ENCODE assay signal across 19 cellular contexts in the genomic region with DNA sequence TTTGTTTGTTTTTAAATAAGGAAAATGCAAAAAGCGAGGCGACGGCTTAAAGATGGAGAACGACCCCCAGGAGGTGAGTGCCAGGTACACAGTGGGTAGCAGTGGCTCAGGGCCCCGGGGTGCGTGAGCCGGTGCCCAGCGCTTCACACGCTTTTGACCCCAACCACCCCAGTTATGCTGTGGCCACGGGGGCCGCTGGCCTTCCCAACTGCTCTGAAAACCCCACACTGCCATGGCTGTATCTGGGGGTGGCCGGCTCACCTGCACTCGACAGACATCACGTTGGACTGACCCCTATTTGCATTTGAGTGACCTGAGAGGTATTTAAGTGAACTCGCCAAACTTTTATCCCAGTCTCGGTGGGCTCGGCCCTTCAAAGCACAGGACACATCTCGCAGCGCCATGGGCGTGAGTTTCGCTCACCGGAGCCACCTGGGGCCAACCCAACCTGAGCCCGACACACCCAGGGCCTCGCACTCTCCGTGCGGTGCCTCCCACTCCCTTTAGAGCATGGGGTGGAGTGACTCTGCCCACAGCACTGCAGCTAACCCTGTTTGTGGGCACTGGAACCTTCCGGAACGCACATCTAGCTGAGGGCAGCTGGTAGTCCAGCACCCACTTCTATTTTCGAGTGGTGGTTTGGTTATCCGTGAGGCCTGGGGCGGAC.
"Had no signal": no experiment of that assay in that cellular context is flagged by ENCODE, and none has a peak within 500 bp of the region (broad histone marks: within the 10 kb centered on the region; RNA-seq: fewer than 3 reads in every experiment).

No MANE protein-coding gene starts in this region.

- H3K9me3 Mint-ChIP-seq: central memory CD8-positive, alpha-beta T cell; effector memory CD8-positive, alpha-beta T cell; immature natural killer cell; naive B cell; stimulated activated effector memory CD8-positive, alpha-beta T cell treated with anti-CD3 and anti-CD28 coated beads, Interleukin-12 subunit alpha, Interleukin-12 subunit beta, amount 100 ng/mL, for 72 hours; stimulated activated naive CD8-positive, alpha-beta T cell treated with anti-CD3 and anti-CD28 coated beads, Interleukin-15, Interleukin-2, amounts not matched to agents 100 ng/mL and 50 ng/mL, for 24 hours had no signal

- H3K27ac Mint-ChIP-seq: immature natural killer cell; naive B cell; stimulated activated effector memory CD8-positive, alpha-beta T cell treated with anti-CD3 and anti-CD28 coated beads, Interleukin-12 subunit alpha, Interleukin-12 subunit beta, amount 100 ng/mL, for 72 hours; stimulated activated naive CD8-positive, alpha-beta T cell treated with anti-CD3 and anti-CD28 coated beads, Interleukin-15, Interleukin-2, amounts not matched to agents 100 ng/mL and 50 ng/mL, for 24 hours had no signal

- DNase-seq: effector memory CD8-positive, alpha-beta T cell; foreskin fibroblast; immature natural killer cell; left colon; mesendoderm; naive B cell; stimulated activated CD4-positive, alpha-beta T cell treated with anti-CD3 and anti-CD28 coated beads, Interleukin-2, amount 100 ng/mL, for 48 hours; stimulated activated CD8-positive, alpha-beta memory T cell treated with anti-CD3 and anti-CD28 coated beads, Interleukin-4, amount 100 ng/mL, for 48 hours; uterus had no signal

- H3K27me3 Mint-ChIP-seq: central memory CD8-positive, alpha-beta T cell; effector memory CD8-positive, alpha-beta T cell; naive B cell; stimulated activated naive CD8-positive, alpha-beta T cell treated with anti-CD3 and anti-CD28 coated beads, Interleukin-15, Interleukin-2, amounts not matched to agents 100 ng/mL and 50 ng/mL, for 24 hours had no signal

- H3K27ac ChIP-seq: epithelial cell of prostate, esophagus muscularis mucosa, gastroesophageal sphincter, tibial artery, upper lobe of left lung, uterus had no signal

- H3K36me3 ChIP-seq: uterus had no signal

- H3K4me1 Mint-ChIP-seq: central memory CD8-positive, alpha-beta T cell; immature natural killer cell; stimulated activated effector memory CD8-positive, alpha-beta T cell treated with anti-CD3 and anti-CD28 coated beads, Interleukin-12 subunit alpha, Interleukin-12 subunit beta, amount 100 ng/mL, for 72 hours had no signal

- H3K36me3 Mint-ChIP-seq: immature natural killer cell, naive B cell had no signal

- H3K4me1 ChIP-seq: esophagus muscularis mucosa, gastroesophageal sphincter, tibial artery, upper lobe of left lung, uterus had no signal

- H3K4me2 ChIP-seq: smooth muscle cell had no signal

- H3K4me3 Mint-ChIP-seq: central memory CD8-positive, alpha-beta T cell; effector memory CD8-positive, alpha-beta T cell; immature natural killer cell; naive B cell; stimulated activated effector memory CD8-positive, alpha-beta T cell treated with anti-CD3 and anti-CD28 coated beads, Interleukin-12 subunit alpha, Interleukin-12 subunit beta, amount 100 ng/mL, for 72 hours; stimulated activated naive CD8-positive, alpha-beta T cell treated with anti-CD3 and anti-CD28 coated beads, Interleukin-15, Interleukin-2, amounts not matched to agents 100 ng/mL and 50 ng/mL, for 24 hours had no signal

- H3K4me3 ChIP-seq: esophagus muscularis mucosa, gastroesophageal sphincter, smooth muscle cell, tibial artery, upper lobe of left lung, uterus had no signal

- H3K9me3 ChIP-seq: esophagus muscularis mucosa, gastroesophageal sphincter, tibial artery, upper lobe of left lung, uterus had no signal

- ATAC-seq: effector memory CD8-positive, alpha-beta T cell; gastroesophageal sphincter; left colon; stimulated activated effector memory CD8-positive, alpha-beta T cell treated with anti-CD3 and anti-CD28 coated beads, Interleukin-12 subunit alpha, Interleukin-12 subunit beta, amount 100 ng/mL, for 72 hours had no signal

- FAIRE-seq: keratinocyte had no signal

- H3K27me3 ChIP-seq: esophagus muscularis mucosa, gastroesophageal sphincter, tibial artery, upper lobe of left lung, uterus had no signal
